ENCODE assay signal across 14 cellular contexts in genomic region chrX:7950865-7951264, GRCh38. TPM values are rescaled to one million over a fixed set of nuclear protein-coding genes. Genes with fewer than 3 reads are reported as not detected.
DNase-seq lines count a peak whose midpoint lies in the region; ATAC-seq and TF ChIP-seq lines count a peak whose summit lies in the region.
"Had no signal": no experiment of that assay in that cellular context is flagged by ENCODE, and none has a peak within 500 bp of the region (broad histone marks: within the 10 kb centered on the region; RNA-seq: fewer than 3 reads in every experiment).

No MANE protein-coding gene starts in this region.

- 82% methylated on average over 2 of the region's 2 CpGs for WGBS in right lobe of liver (ENCODE audit: insufficient coverage, low coverage, low lambda C conversion rate, missing lambda C conversion rate)

- H3K4me1 ChIP-seq in OCI-LY3 (ENCODE audit: low read length) (peaks cover 17% of the 10 kb centered on the region), right lobe of liver (no peaks in the 10 kb centered on the region)

- intact Hi-C loops in right lobe of liver (cut with DNase I): no loop called here

- no peak for DNase-seq in DMS114 treated with DMSO at 0.1 percent for 48 hours (lab: John Stamatoyannopoulos, UW; ENCODE audit: unreplicated experiment)
- DNase-seq in right lobe of liver: no peak
- no peak for DNase-seq in DMS153 treated with DMSO at 0.1 percent for 48 hours (lab: John Stamatoyannopoulos, UW; ENCODE audit: unreplicated experiment)
- DNase-seq: activated T-cell treated with anti-CD3 and anti-CD28 coated beads, Interleukin-2, amount 50 U/mL, for 24 hours; islet precursor cell; natural killer cell; NCI-H1694 treated with DMSO at 0.1 percent for 48 hours; stimulated activated CD8-positive, alpha-beta memory T cell treated with anti-CD3 and anti-CD28 coated beads, Interleukin-4, amount 100 ng/mL, for 48 hours had no signal

- no peak overlapping the region for H2AFZ ChIP-seq in OCI-LY3 (ENCODE audit: low read depth, low read length)

- H3K36me3 ChIP-seq in OCI-LY3 (replicated peaks; ENCODE audit: low read depth, low read length): no peaks in the 10 kb centered on the region
- H3K36me3 ChIP-seq in right lobe of liver: no peaks in the 10 kb centered on the region

- no peak for TF ChIP-seq POLR2A in right lobe of liver (IDR thresholded peaks at IDR 0.05)

- no peaks in the 10 kb centered on the region for H3K27me3 ChIP-seq in OCI-LY3 (ENCODE audit: low read depth, low read length)
- H3K27me3 ChIP-seq in right lobe of liver: no peaks in the 10 kb centered on the region

- no peaks in the 10 kb centered on the region for H3K79me2 ChIP-seq in OCI-LY3 (ENCODE audit: low read length)

- ATAC-seq in GM18868 (IDR thresholded peaks at IDR 0.05; ENCODE audit: unreplicated experiment): peak; percentile 99
- peak; percentile 96 for ATAC-seq in GM21528 (IDR thresholded peaks at IDR 0.05; ENCODE audit: low FRiP score, unreplicated experiment)
- peak; percentile 94 for ATAC-seq in HG03095 (IDR thresholded peaks at IDR 0.05; ENCODE audit: unreplicated experiment)
- ATAC-seq in right lobe of liver: no peak
- no peak for ATAC-seq in esophagus mucosa
- ATAC-seq: natural killer cell had no signal

- H4K20me1 ChIP-seq in OCI-LY3 (ENCODE audit: insufficient read depth, low read length): no peaks in the 10 kb centered on the region

- no peak overlapping the region for H3K9ac ChIP-seq in OCI-LY3 (ENCODE audit: low read length)

- peak overlapping the region; percentile 46 for H3K4me2 ChIP-seq in OCI-LY3 (ENCODE audit: low read length)

- TF ChIP-seq CTCF in OCI-LY3 (IDR thresholded peaks at IDR 0.05; ENCODE audit: low read depth, low read length): no peak
- TF ChIP-seq CTCF in right lobe of liver (IDR thresholded peaks at IDR 0.05): no peak

- no peak overlapping the region for H3K27ac ChIP-seq in OCI-LY3 (ENCODE audit: low read length)
- H3K27ac ChIP-seq in right lobe of liver: no peak overlapping the region
- H3K27ac ChIP-seq: VCaP had no signal

- H3K4me3 ChIP-seq in OCI-LY3 (ENCODE audit: low read length) (no peak overlapping the region), right lobe of liver (no peak overlapping the region)

- H3K9me3 ChIP-seq in OCI-LY3 (ENCODE audit: insufficient read depth, low read length) (no peaks in the 10 kb centered on the region), right lobe of liver (no peaks in the 10 kb centered on the region)

RNA-seq across cellular contexts. Expression of gene PNPLA4, which starts 23.7 kb away (rescaled TPM):
- total RNA-seq in right lobe of liver (10 to 100 TPM; 14.4 to 48.7 (median 26.2) TPM), esophagus mucosa (36.0 TPM)

Comparison
In these comparisons a context has a peak if more than half of its experiments do, and no peak if none do; other contexts are left out.
1. ATAC-seq: peak in GM18868 (single experiment), GM21528 (single experiment) and HG03095 (single experiment); none in right lobe of liver (0 of 4) and esophagus mucosa (single experiment).